ENCODE assay signal across 12 cellular contexts in the genomic region with DNA sequence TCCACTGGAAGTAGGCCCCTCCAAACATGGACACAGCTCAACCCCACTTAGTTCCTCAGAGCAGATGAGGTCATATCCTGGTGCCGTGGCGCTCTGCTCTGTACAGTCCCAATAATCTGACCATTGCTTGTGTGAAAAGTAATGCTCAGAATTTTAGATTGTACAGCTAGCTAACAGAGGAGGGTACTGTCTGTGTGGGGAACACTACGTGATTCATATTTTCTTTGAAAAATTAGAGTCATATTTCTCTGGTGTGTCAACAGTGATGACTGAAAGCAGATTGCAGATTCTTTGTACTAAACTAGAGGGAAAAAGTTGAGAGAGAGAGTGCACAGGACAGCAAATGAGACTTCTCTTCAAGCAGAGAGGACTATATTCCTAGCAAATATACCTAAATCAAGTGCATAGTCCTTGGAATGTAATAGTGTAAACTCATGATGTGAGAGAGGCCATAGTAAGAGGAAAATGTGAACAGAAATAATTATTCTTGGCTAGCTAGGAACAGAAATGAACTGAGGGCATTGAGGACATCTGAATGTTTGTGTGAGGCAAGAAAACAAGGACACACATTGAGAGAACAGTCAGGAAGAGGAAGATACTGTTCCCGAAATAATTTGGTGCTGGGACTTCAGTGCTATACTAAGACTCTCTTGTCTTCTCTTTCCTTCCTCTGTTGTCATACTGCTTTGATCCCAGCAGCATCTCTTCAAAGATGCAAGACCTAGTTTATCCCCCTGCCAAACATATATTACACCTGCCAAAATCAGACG.
DNase-seq lines count a peak whose midpoint lies in the region; ATAC-seq, FAIRE-seq and TF ChIP-seq lines count a peak whose summit lies in the region.
"Had no signal": no experiment of that assay in that cellular context is flagged by ENCODE, and none has a peak within 500 bp of the region (broad histone marks: within the 10 kb centered on the region; RNA-seq: fewer than 3 reads in every experiment).

No MANE protein-coding gene starts in this region.

- H3K36me3 Mint-ChIP-seq in endothelial cell (ENCODE audit: low read depth, unreplicated experiment): no peaks in the 10 kb centered on the region
- H3K36me3 Mint-ChIP-seq: natural killer cell had no signal

- no peaks in the 10 kb centered on the region for H3K79me2 ChIP-seq in ACC112 (ENCODE audit: control insufficient read depth, insufficient read depth, low read length, unreplicated experiment)

- no peak for ATAC-seq in HG03378 (IDR thresholded peaks at IDR 0.05; ENCODE audit: unreplicated experiment)
- ATAC-seq: natural killer cell had no signal

- FAIRE-seq in D721Med (lab: Jason Lieb, UNC): no peak

- H3K4me3 ChIP-seq in ACC112 (ENCODE audit: low read depth, low read length) (no peak overlapping the region), MG63 (no peak overlapping the region), esophagus squamous epithelium (no peak overlapping the region)
- H3K4me3 ChIP-seq: Peyer's patch had no signal

- peak overlapping the region; percentile 57 for H2AFZ ChIP-seq in ACC112 (ENCODE audit: low read length, unreplicated experiment)

- intact Hi-C loops in esophagus squamous epithelium (cut with DNase I): no loop called here

- peak overlapping the region; percentile 21 for H3K27ac Mint-ChIP-seq in endothelial cell (ENCODE audit: unreplicated experiment)
- H3K27ac Mint-ChIP-seq: natural killer cell had no signal

- TF ChIP-seq POLR2A in esophagus squamous epithelium (IDR thresholded peaks at IDR 0.05): no peak

- peaks cover 23% of the 10 kb centered on the region for H3K4me1 Mint-ChIP-seq in endothelial cell (ENCODE audit: unreplicated experiment)
- H3K4me1 Mint-ChIP-seq: natural killer cell had no signal

- H3K4me1 ChIP-seq in ACC112 (ENCODE audit: control insufficient read depth, insufficient read depth, low read length, unreplicated experiment): peaks cover 40% of the 10 kb centered on the region
- peaks cover 0 to 11% (median 0%) of the 10 kb centered on the region in 3 donors for H3K4me1 ChIP-seq in esophagus squamous epithelium
- H3K4me1 ChIP-seq: Peyer's patch had no signal

- no peaks in the 10 kb centered on the region for H3K27me3 Mint-ChIP-seq in endothelial cell (ENCODE audit: unreplicated experiment)

- H3K4me3 Mint-ChIP-seq in endothelial cell (ENCODE audit: unreplicated experiment): no peak overlapping the region
- H3K4me3 Mint-ChIP-seq: natural killer cell had no signal

- H3K36me3 ChIP-seq in ACC112 (ENCODE audit: insufficient read depth, low read length): no peaks in the 10 kb centered on the region
- H3K36me3 ChIP-seq in MG63: no peaks in the 10 kb centered on the region
- no peaks in the 10 kb centered on the region for H3K36me3 ChIP-seq in esophagus squamous epithelium
- H3K36me3 ChIP-seq: Peyer's patch had no signal

- peak overlapping the region; percentile 90 for H3K27ac ChIP-seq in ACC112 (ENCODE audit: low read depth, low read length)
- peak overlapping the region in 2 of 4 donors; percentile 30 to 62 for H3K27ac ChIP-seq in esophagus squamous epithelium
- H3K27ac ChIP-seq: Peyer's patch had no signal

- WGBS in esophagus squamous epithelium, 2 donors: 41 to 46% methylated on average over 5 of the region's 5 CpGs

- H3K9me3 ChIP-seq in MG63 (no peaks in the 10 kb centered on the region), esophagus squamous epithelium (no peaks in the 10 kb centered on the region)
- H3K9me3 ChIP-seq: Peyer's patch had no signal

- DNase-seq in MG63: peak; percentile 44
- DNase-seq in endothelial cell (ENCODE audit: low spot score): no peak
- DNase-seq in kidney tubule cell (ENCODE audit: low spot score): peak; percentile 54
- DNase-seq in esophagus squamous epithelium (lab: John Stamatoyannopoulos, UW): no peak
- DNase-seq in D721Med (ENCODE audit: insufficient read length, low spot score): no peak
- no peak for DNase-seq in NCI-H446 (lab: John Stamatoyannopoulos, UW)
- DNase-seq: AML-193, natural killer cell, NCI-H446 treated with DMSO at 0.1 percent for 48 hours, Peyer's patch had no signal

- TF ChIP-seq CTCF in endothelial cell (IDR thresholded peaks at IDR 0.05; ENCODE audit: unreplicated experiment): no peak
- TF ChIP-seq CTCF in esophagus squamous epithelium (IDR thresholded peaks at IDR 0.05): no peak
- no peak for TF ChIP-seq CTCF in D721Med (IDR thresholded peaks at IDR 0.05; ENCODE audit: insufficient read depth, missing control alignments)

- no peaks in the 10 kb centered on the region for H3K9me3 Mint-ChIP-seq in endothelial cell (ENCODE audit: unreplicated experiment)

- no peaks in the 10 kb centered on the region for H3K27me3 ChIP-seq in ACC112 (ENCODE audit: insufficient read depth, low read length)
- no peaks in the 10 kb centered on the region for H3K27me3 ChIP-seq in MG63
- no peaks in the 10 kb centered on the region for H3K27me3 ChIP-seq in esophagus squamous epithelium
- H3K27me3 ChIP-seq: Peyer's patch had no signal

Comparison
In these comparisons a context has a peak if more than half of its experiments do, and no peak if none do; other contexts are left out.
1. DNase-seq: peak in MG63 (single experiment) and kidney tubule cell (single experiment); none in endothelial cell (single experiment), esophagus squamous epithelium (single experiment), D721Med (single experiment) and NCI-H446 (0 of 2).